ENCODE assay signal across 8 cellular contexts in the genomic region with DNA sequence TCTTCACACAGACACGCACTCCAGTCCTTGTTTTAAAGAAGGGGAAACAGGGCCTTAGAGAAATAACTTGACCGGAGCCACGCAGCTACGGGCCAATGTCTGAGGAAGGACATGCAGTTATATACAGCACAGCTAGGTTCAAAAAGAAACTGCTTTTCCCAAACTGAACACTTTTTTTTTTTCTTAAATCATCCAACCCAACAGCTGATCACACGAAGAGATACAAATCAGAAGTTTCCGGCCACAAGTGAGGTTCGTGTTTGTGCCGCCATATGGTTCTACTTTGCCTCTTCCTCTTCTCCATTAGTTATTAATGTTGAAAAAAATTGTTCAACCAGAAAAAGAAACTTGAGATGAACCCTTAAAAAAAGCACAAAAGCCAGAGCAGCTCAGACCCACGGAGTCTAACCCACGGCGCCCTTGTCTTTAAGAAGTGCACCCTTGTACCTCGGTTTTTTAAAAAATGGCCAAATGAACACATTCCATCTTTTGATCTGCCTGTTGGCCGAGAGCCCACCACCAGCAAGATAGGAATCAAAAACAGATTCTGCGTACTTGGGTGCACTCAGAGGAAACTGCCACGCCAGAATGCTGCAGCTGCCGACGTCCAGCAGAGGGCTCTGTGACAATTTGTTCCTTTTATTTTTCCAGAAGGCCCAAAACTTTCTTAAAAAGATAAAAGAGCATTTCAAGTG.
DNase-seq lines count a peak whose midpoint lies in the region; ATAC-seq and TF ChIP-seq lines count a peak whose summit lies in the region.

No MANE protein-coding gene starts in this region.

- ATAC-seq in GM19372 (IDR thresholded peaks at IDR 0.05; ENCODE audit: low read depth, unreplicated experiment) (peak; percentile 57), lower lobe of right lung (peak; percentile 63 to 64), GM18858 (IDR thresholded peaks at IDR 0.05; ENCODE audit: unreplicated experiment) (no peak)

- intact Hi-C loops in CD14-positive monocyte (cut with micrococcal nuclease) (loop anchor here (1.0 to 5.0 kb wide), 5 partner anchors 86 to 262 kb away; no protein-coding TSS in a partner anchor), lower lobe of right lung (cut with DNase I) (no loop called here)

- H3K9me3 Mint-ChIP-seq in CD14-positive monocyte = peaks cover 0 to 3% (median 0%) of the 10 kb centered on the region in 7 donors

- H3K4me1 ChIP-seq in lower lobe of right lung = peaks cover 66% of the 10 kb centered on the region

- peak; percentile 88 for TF ChIP-seq CTCF in CD14-positive monocyte (IDR thresholded peaks at IDR 0.05)
- peak; percentile 95 for TF ChIP-seq CTCF in choroid plexus epithelial cell (conservative IDR thresholded peaks at IDR 0.05; ENCODE audit: low read depth, low read length)
- peak; percentile 83 for TF ChIP-seq CTCF in lower lobe of right lung (IDR thresholded peaks at IDR 0.05)

- DNase-seq in CD14-positive monocyte (ENCODE audit: low spot score) = no peak
- peak; percentile 45 for DNase-seq in activated CD4-positive, alpha-beta T cell treated with anti-CD3 and anti-CD28 coated beads for 1 hour
- DNase-seq in choroid plexus epithelial cell (ENCODE audit: low read depth) = peak; percentile 94
- no peak for DNase-seq in lower lobe of right lung
- peak; percentile 14 for DNase-seq in stimulated activated CD8-positive, alpha-beta memory T cell treated with anti-CD3 and anti-CD28 coated beads, Interleukin-12 subunit alpha, Interleukin-12 subunit beta, amount 100 ng/mL, for 24 hours (ENCODE audit: extremely low read depth)

- peak overlapping the region; percentile 76 for H3K27ac ChIP-seq in KOPT-K1 (ENCODE audit: low read depth, low read length, poor library complexity, severe bottlenecking)
- peak overlapping the region; percentile 77 for H3K27ac ChIP-seq in lower lobe of right lung

- H3K4me3 ChIP-seq in choroid plexus epithelial cell (ENCODE audit: low read depth, low read length) (no peak overlapping the region), lower lobe of right lung (peak overlapping the region; percentile 33)

- peaks cover 39% of the 10 kb centered on the region for H3K4me1 Mint-ChIP-seq in CD14-positive monocyte

- H3K4me3 Mint-ChIP-seq in CD14-positive monocyte = peak overlapping the region; percentile 52 to 74

- H3K36me3 Mint-ChIP-seq in CD14-positive monocyte = peaks cover 35 to 52% of the 10 kb centered on the region in 2 donors

- H3K27me3 ChIP-seq in lower lobe of right lung (ENCODE audit: low read depth) = no peaks in the 10 kb centered on the region

- H3K36me3 ChIP-seq in KOPT-K1 (ENCODE audit: insufficient read depth, low read length) (peaks cover 7% of the 10 kb centered on the region; the same call in 1 of the 2 replicates), lower lobe of right lung (peaks cover 13% of the 10 kb centered on the region)

- H3K27ac Mint-ChIP-seq in CD14-positive monocyte = peak overlapping the region; percentile 58 to 85 (median 76)

- H3K9me3 ChIP-seq in KOPT-K1 (ENCODE audit: insufficient read depth, low read length, poor library complexity, severe bottlenecking) (no peaks in the 10 kb centered on the region), lower lobe of right lung (no peaks in the 10 kb centered on the region)

- H3K27me3 Mint-ChIP-seq in CD14-positive monocyte (ENCODE audit: low read depth in 3 of 3) = no peaks in the 10 kb centered on the region

Comparison
In these comparisons a context has a peak if more than half of its experiments do, and no peak if none do; other contexts are left out.
1. DNase-seq: peak in activated CD4-positive, alpha-beta T cell treated with anti-CD3 and anti-CD28 coated beads for 1 hour (single experiment), choroid plexus epithelial cell (single experiment) and stimulated activated CD8-positive, alpha-beta memory T cell treated with anti-CD3 and anti-CD28 coated beads, Interleukin-12 subunit alpha, Interleukin-12 subunit beta, amount 100 ng/mL, for 24 hours (single experiment); none in CD14-positive monocyte (single experiment) and lower lobe of right lung (single experiment).
2. Peak in every context shown above with its lines, with median percentiles within 50 percentile points of each other: CTCF ChIP-seq.